Comparison of ENCODE assay signal across 1 cellular context in genomic region chr3:195883160-195883559, GRCh38.
TF ChIP-seq lines count a peak whose summit lies in the region.

No MANE protein-coding gene starts in this region.

TF ChIP-seq in HepG2, 621 proteins besides CTCF, POLR2A, EP300 and RAD21 (continued from another document):
- TF ChIP-seq ZNF576 (CRISPR knock-in tag; IDR thresholded peaks at IDR 0.05) = no peak
- no peak for TF ChIP-seq HHEX (CRISPR knock-in tag; IDR thresholded peaks at IDR 0.05)
- no peak for TF ChIP-seq PTBP1 (IDR thresholded peaks at IDR 0.05; ENCODE audit: low read depth, low read length, poor library complexity, severe bottlenecking)
- no peak for TF ChIP-seq ZBTB44 (CRISPR knock-in tag; IDR thresholded peaks at IDR 0.05)
- TF ChIP-seq SOX5 (CRISPR knock-in tag; IDR thresholded peaks at IDR 0.05; ENCODE audit: borderline replicate concordance) = no peak
- TF ChIP-seq ATF2 (CRISPR knock-in tag; IDR thresholded peaks at IDR 0.05) = no peak
- TF ChIP-seq RERE (CRISPR knock-in tag; IDR thresholded peaks at IDR 0.05; ENCODE audit: low read depth) = no peak
